11 cellular contexts compared by ENCODE assay signal in genomic region chr2:120729410-120730052, GRCh38. TPM values are rescaled to one million over a fixed set of nuclear protein-coding genes. Genes with fewer than 3 reads are reported as not detected.
A peak's percentile ranks its signal among the peaks of the same experiment; 100 is the strongest.
DNase-seq lines count a peak whose midpoint lies in the region; ATAC-seq, FAIRE-seq and TF ChIP-seq lines count a peak whose summit lies in the region.
"Had no signal": no experiment of that assay in that cellular context is flagged by ENCODE, and none has a peak within 500 bp of the region (broad histone marks: within the 10 kb centered on the region; RNA-seq: fewer than 3 reads in every experiment).

No MANE protein-coding gene starts in this region.

- H3K27ac Mint-ChIP-seq in activated T-helper 17 cell treated with anti-CD3 and anti-CD28 coated beads, Interleukin-2, amount 50 U/mL, for 72 hours: no peak overlapping the region
- H3K27ac Mint-ChIP-seq: naive B cell had no signal

- TF ChIP-seq CTCF in omental fat pad (IDR thresholded peaks at IDR 0.05): no peak
- TF ChIP-seq CTCF in GM10266 (IDR thresholded peaks at IDR 0.05; ENCODE audit: control insufficient read depth, insufficient read depth, low read depth, missing control alignments): no peak

- peak; percentile 94 for FAIRE-seq in endometrium (lab: Jason Lieb, UNC)

- ATAC-seq in omental fat pad (ENCODE audit: low FRiP score): peak; percentile 91
- no peak for ATAC-seq in activated T-helper 17 cell treated with anti-CD3 and anti-CD28 coated beads, Interleukin-2, amount 50 U/mL, for 72 hours (replicated peaks)

- H3K9me3 Mint-ChIP-seq in activated T-helper 17 cell treated with anti-CD3 and anti-CD28 coated beads, Interleukin-2, amount 50 U/mL, for 72 hours: peaks cover 9% of the 10 kb centered on the region

- no peaks in the 10 kb centered on the region for H3K4me1 Mint-ChIP-seq in activated T-helper 17 cell treated with anti-CD3 and anti-CD28 coated beads, Interleukin-2, amount 50 U/mL, for 72 hours
- H3K4me1 Mint-ChIP-seq: naive B cell had no signal

- peak; percentile 88 for DNase-seq in EH (ENCODE audit: low read depth)
- DNase-seq in NCI-H69 (lab: John Stamatoyannopoulos, UW): peak; percentile 5
- DNase-seq in omental fat pad (ENCODE audit: low spot score): no peak
- DNase-seq in GOT3 (lab: John Stamatoyannopoulos, UW): no peak
- no peak for DNase-seq in DMS114 treated with DMSO at 0.1 percent for 48 hours (lab: John Stamatoyannopoulos, UW; ENCODE audit: unreplicated experiment)
- no peak for DNase-seq in GM10266 (ENCODE audit: extremely low spot score)
- DNase-seq: naive B cell, NCI-H2107, T-helper 2 cell had no signal

- no peaks in the 10 kb centered on the region for H3K36me3 Mint-ChIP-seq in activated T-helper 17 cell treated with anti-CD3 and anti-CD28 coated beads, Interleukin-2, amount 50 U/mL, for 72 hours (ENCODE audit: low read depth)
- H3K36me3 Mint-ChIP-seq: naive B cell had no signal

- H3K27me3 Mint-ChIP-seq in activated T-helper 17 cell treated with anti-CD3 and anti-CD28 coated beads, Interleukin-2, amount 50 U/mL, for 72 hours: peaks cover 26% of the 10 kb centered on the region

- no peak overlapping the region for H3K4me3 Mint-ChIP-seq in activated T-helper 17 cell treated with anti-CD3 and anti-CD28 coated beads, Interleukin-2, amount 50 U/mL, for 72 hours

RNA-seq across cellular contexts. Expression of gene GLI2, which starts 6.1 kb away (rescaled TPM):
- 1 to 10 TPM; 1.3 to 2.4 (median 1.4) TPM for total RNA-seq in omental fat pad
- total RNA-seq in activated T-helper 17 cell treated with anti-CD3 and anti-CD28 coated beads, Interleukin-2, amount 50 U/mL, for 72 hours: not detected

Comparison
In these comparisons a context has a peak if more than half of its experiments do, and no peak if none do; other contexts are left out.
1. DNase-seq: peak in EH (single experiment) and NCI-H69 (single experiment); none in omental fat pad (single experiment), GOT3 (single experiment), DMS114 treated with DMSO at 0.1 percent for 48 hours (single experiment) and GM10266 (single experiment).